In the genomic region with DNA sequence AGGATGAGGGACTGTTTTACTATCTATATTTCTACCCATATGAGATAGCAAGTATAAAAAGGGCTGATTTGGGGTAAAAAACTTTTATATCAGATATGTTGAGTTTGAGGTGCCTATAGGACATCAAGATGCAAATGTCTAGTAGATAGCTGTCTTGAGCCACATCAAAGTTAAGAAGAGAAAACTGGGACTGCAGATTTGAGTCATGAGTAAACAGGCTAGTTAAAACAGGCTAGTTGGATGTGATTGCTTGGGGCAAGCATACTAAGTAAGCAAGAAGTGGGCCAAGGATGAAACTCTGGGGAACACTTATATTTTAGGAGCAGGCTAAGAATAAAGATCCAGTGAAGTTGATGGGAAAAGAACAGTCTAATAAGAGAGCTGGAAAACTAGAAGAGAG, we compare ENCODE assay signal across 23 cellular contexts. TPM values are rescaled to one million over a fixed set of nuclear protein-coding genes. Genes with fewer than 3 reads are reported as not detected.
DNase-seq lines count a peak whose midpoint lies in the region; ATAC-seq and TF ChIP-seq lines count a peak whose summit lies in the region.
"Had no signal": no experiment of that assay in that cellular context is flagged by ENCODE, and none has a peak within 500 bp of the region (broad histone marks: within the 10 kb centered on the region; RNA-seq: fewer than 3 reads in every experiment).

No MANE protein-coding gene starts in this region.

- peak overlapping the region; percentile 47 for H3K4me3 ChIP-seq in Loucy (ENCODE audit: low read length, poor library complexity, severe bottlenecking)
- H3K4me3 ChIP-seq in neutrophil (ENCODE audit: low read depth in 1 of 2, low read length in 1 of 2), result no peak overlapping the region
- H3K4me3 ChIP-seq: prostate gland had no signal

- no peak overlapping the region for H3K4me3 Mint-ChIP-seq in activated CD8-positive, alpha-beta memory T cell treated with anti-CD3 and anti-CD28 coated beads, Interleukin-2, amount 10 ng/mL, durations not matched to agents 7 days and 5 days
- H3K4me3 Mint-ChIP-seq in endothelial cell (ENCODE audit: unreplicated experiment), result peak overlapping the region; percentile 21
- H3K4me3 Mint-ChIP-seq: dendritic cell treated with granulocyte-macrophage colony-stimulating factor and Interleukin-4, amounts not matched to agents 40 ng/mL and 50 ng/mL, for 4 days had no signal

- ATAC-seq in activated CD8-positive, alpha-beta memory T cell treated with anti-CD3 and anti-CD28 coated beads, Interleukin-2, amount 10 ng/mL, durations not matched to agents 7 days and 5 days, result no peak
- ATAC-seq: left lobe of liver had no signal

- no peaks in the 10 kb centered on the region for H3K27me3 Mint-ChIP-seq in activated CD8-positive, alpha-beta memory T cell treated with anti-CD3 and anti-CD28 coated beads, Interleukin-2, amount 10 ng/mL, durations not matched to agents 7 days and 5 days
- peaks cover 2% of the 10 kb centered on the region for H3K27me3 Mint-ChIP-seq in endothelial cell (ENCODE audit: unreplicated experiment)
- H3K27me3 Mint-ChIP-seq: dendritic cell treated with granulocyte-macrophage colony-stimulating factor and Interleukin-4, amounts not matched to agents 40 ng/mL and 50 ng/mL, for 4 days had no signal

- no peak overlapping the region for H3K9ac ChIP-seq in Loucy (ENCODE audit: low read depth, low read length, poor library complexity, severe bottlenecking)

- CTCF ChIA-PET in activated CD8-positive, alpha-beta memory T cell treated with anti-CD3 and anti-CD28 coated beads, Interleukin-2, amount 10 ng/mL, durations not matched to agents 7 days and 5 days (lab: Charles Lee), result no interaction called here
- CTCF ChIA-PET in HEK293T (lab: Yijun Ruan, JAX), result no interaction called here

- H3K36me3 ChIP-seq in Loucy (ENCODE audit: insufficient read depth, low read length), result no peaks in the 10 kb centered on the region
- peaks cover 16% of the 10 kb centered on the region for H3K36me3 ChIP-seq in neutrophil
- H3K36me3 ChIP-seq: prostate gland had no signal

- no peaks in the 10 kb centered on the region for H3K9me3 ChIP-seq in Loucy (ENCODE audit: insufficient read depth, low read depth, low read length)
- H3K9me3 ChIP-seq in neutrophil, result no peaks in the 10 kb centered on the region
- H3K9me3 ChIP-seq: Caco-2, prostate gland had no signal

- no peaks in the 10 kb centered on the region for H3K9me2 ChIP-seq in Loucy (replicated peaks; ENCODE audit: low read depth, low read length)

- TF ChIP-seq CTCF in Loucy (conservative IDR thresholded peaks at IDR 0.05; ENCODE audit: low read length), result no peak
- TF ChIP-seq CTCF in endothelial cell (IDR thresholded peaks at IDR 0.05; ENCODE audit: unreplicated experiment), result no peak
- TF ChIP-seq CTCF in neutrophil (IDR thresholded peaks at IDR 0.05), result no peak

- H4K20me1 ChIP-seq in Loucy (ENCODE audit: insufficient read depth, low read length, poor library complexity, severe bottlenecking), result peaks cover 27% of the 10 kb centered on the region

- H3K4me1 Mint-ChIP-seq in activated CD8-positive, alpha-beta memory T cell treated with anti-CD3 and anti-CD28 coated beads, Interleukin-2, amount 10 ng/mL, durations not matched to agents 7 days and 5 days, result peaks cover 36% of the 10 kb centered on the region
- H3K4me1 Mint-ChIP-seq in endothelial cell (ENCODE audit: unreplicated experiment), result peaks cover 16% of the 10 kb centered on the region

- peaks cover 32% of the 10 kb centered on the region for H3K4me1 ChIP-seq in Loucy (ENCODE audit: insufficient read depth, low read length, poor library complexity, severe bottlenecking)
- H3K4me1 ChIP-seq in neutrophil (ENCODE audit: control insufficient read depth in 1 of 2, insufficient read depth in 1 of 2, low read depth in 1 of 2, low read length in 1 of 2), result peaks cover 30 to 47% of the 10 kb centered on the region in 2 experiments
- H3K4me1 ChIP-seq: Caco-2 had no signal

- no peak overlapping the region for H2AFZ ChIP-seq in Loucy (ENCODE audit: low read length)

- peak overlapping the region; percentile 88 for H3K4me2 ChIP-seq in Loucy (ENCODE audit: low read depth, low read length, poor library complexity, severe bottlenecking)

- H3F3A ChIP-seq in Loucy (ENCODE audit: low read depth), result no peaks in the 10 kb centered on the region

- POLR2A ChIA-PET in HEK293T (lab: Yijun Ruan, JAX), result no interaction called here

- DNase-seq in activated CD8-positive, alpha-beta memory T cell treated with anti-CD3 and anti-CD28 coated beads, Interleukin-2, amount 10 ng/mL, durations not matched to agents 7 days and 5 days, result no peak
- no peak for DNase-seq in activated CD8-positive, alpha-beta memory T cell treated with anti-CD3 and anti-CD28 coated beads for 24 hours
- DNase-seq in endothelial cell (ENCODE audit: low spot score) (no peak), NCI-H1694 treated with DMSO at 0.1 percent for 48 hours (lab: John Stamatoyannopoulos, UW) (no peak), HEK293T (ENCODE audit: extremely low spot score) (no peak), ureter (ENCODE audit: low spot score) (no peak)
- DNase-seq: activated effector memory CD4-positive, alpha-beta T cell treated with Interleukin-2 at 50 U/mL for 16 hours; AML-193; amniotic stem cell; Caco-2; head of caudate nucleus; midbrain; NCI-H1048; NCI-H2029 treated with DMSO at 0.1 percent for 48 hours; NCI-H226; NCI-H748 treated with DMSO at 0.1 percent for 48 hours had no signal

- no peaks in the 10 kb centered on the region for H3K9me3 Mint-ChIP-seq in activated CD8-positive, alpha-beta memory T cell treated with anti-CD3 and anti-CD28 coated beads, Interleukin-2, amount 10 ng/mL, durations not matched to agents 7 days and 5 days (ENCODE audit: low read depth)
- H3K9me3 Mint-ChIP-seq in endothelial cell (ENCODE audit: unreplicated experiment), result no peaks in the 10 kb centered on the region

- no peaks in the 10 kb centered on the region for H3K27me3 ChIP-seq in Loucy (ENCODE audit: insufficient read depth, low read length, poor library complexity, severe bottlenecking)
- no peaks in the 10 kb centered on the region for H3K27me3 ChIP-seq in neutrophil

- H3K27ac Mint-ChIP-seq in activated CD8-positive, alpha-beta memory T cell treated with anti-CD3 and anti-CD28 coated beads, Interleukin-2, amount 10 ng/mL, durations not matched to agents 7 days and 5 days, result peak overlapping the region; percentile 5
- no peak overlapping the region for H3K27ac Mint-ChIP-seq in endothelial cell (ENCODE audit: unreplicated experiment)
- H3K27ac Mint-ChIP-seq: dendritic cell treated with granulocyte-macrophage colony-stimulating factor and Interleukin-4, amounts not matched to agents 40 ng/mL and 50 ng/mL, for 4 days had no signal

- H3K79me2 ChIP-seq in Loucy (ENCODE audit: insufficient read depth, low read length), result peaks cover 55% of the 10 kb centered on the region

- H3K36me3 Mint-ChIP-seq in activated CD8-positive, alpha-beta memory T cell treated with anti-CD3 and anti-CD28 coated beads, Interleukin-2, amount 10 ng/mL, durations not matched to agents 7 days and 5 days, result peaks cover 33% of the 10 kb centered on the region
- H3K36me3 Mint-ChIP-seq in endothelial cell (ENCODE audit: low read depth, unreplicated experiment), result peaks cover 11% of the 10 kb centered on the region

- peak overlapping the region; percentile 41 for H3K27ac ChIP-seq in neutrophil
- H3K27ac ChIP-seq: prostate gland had no signal

TF ChIP-seq in HEK293T, 16 proteins besides CTCF, POLR2A, EP300 and RAD21:
- TF ChIP-seq HDGF (IDR thresholded peaks at IDR 0.05; ENCODE audit: borderline replicate concordance), result no peak
- no peak for TF ChIP-seq ZNF384 (IDR thresholded peaks at IDR 0.05)
- no peak for TF ChIP-seq LEF1 (IDR thresholded peaks at IDR 0.05; ENCODE audit: borderline replicate concordance)
- no peak for TF ChIP-seq ARNT (IDR thresholded peaks at IDR 0.05)
- TF ChIP-seq L3MBTL2 (conservative IDR thresholded peaks at IDR 0.05), result no peak
- TF ChIP-seq FOXA1 (IDR thresholded peaks at IDR 0.05), result no peak
- TF ChIP-seq CTBP1 (IDR thresholded peaks at IDR 0.05; ENCODE audit: borderline replicate concordance), result no peak
- TF ChIP-seq BHLHE40 (IDR thresholded peaks at IDR 0.05; ENCODE audit: borderline replicate concordance), result no peak
- no peak for TF ChIP-seq SUZ12 (IDR thresholded peaks at IDR 0.05)
- no peak for TF ChIP-seq FOXM1 (IDR thresholded peaks at IDR 0.05; ENCODE audit: borderline replicate concordance)
- TF ChIP-seq TARDBP (IDR thresholded peaks at IDR 0.05), result no peak

RNA-seq across cellular contexts. Expression of gene SCRN3, which starts 2.8 kb away (rescaled TPM):
- total RNA-seq in activated CD8-positive, alpha-beta memory T cell treated with anti-CD3 and anti-CD28 coated beads, Interleukin-2, amount 10 ng/mL, durations not matched to agents 7 days and 5 days, result 10 to 100 TPM; 16.9 to 20.9 TPM
- total RNA-seq in endothelial cell (ENCODE audit: unreplicated experiment), result 21.1 TPM
- 27.5 TPM for total RNA-seq in ureter

RNA-seq across cellular contexts. Expression of gene SP9, which starts 58.0 kb away (rescaled TPM):
- not detected for total RNA-seq in activated CD8-positive, alpha-beta memory T cell treated with anti-CD3 and anti-CD28 coated beads, Interleukin-2, amount 10 ng/mL, durations not matched to agents 7 days and 5 days
- total RNA-seq in endothelial cell (ENCODE audit: unreplicated experiment), result 0.31 TPM
- total RNA-seq in ureter, result 0.81 TPM
- total RNA-seq: cardiac septum, left lobe of liver, skeletal muscle tissue had no signal
